Comparison of ENCODE assay signal across 8 cellular contexts in genomic region chr7:105009667-105010537, GRCh38. TPM values are rescaled to one million over a fixed set of nuclear protein-coding genes. Genes with fewer than 3 reads are reported as not detected.
A peak's percentile ranks its signal among the peaks of the same experiment; 100 is the strongest.
DNase-seq lines count a peak whose midpoint lies in the region; ATAC-seq and TF ChIP-seq lines count a peak whose summit lies in the region.

No MANE protein-coding gene starts in this region.

- no peaks in the 10 kb centered on the region for H3K9me3 Mint-ChIP-seq in mesothelial cell of epicardium

- peak overlapping the region; percentile 100 for H3K4me3 Mint-ChIP-seq in mesothelial cell of epicardium

- H3K4me1 ChIP-seq in heart left ventricle (peaks cover 0 to 63% (median 45%) of the 10 kb centered on the region in 12 donors), aorta (ENCODE audit: control insufficient read depth in 1 of 2, insufficient read depth in 2 of 2, low read length in 2 of 2) (peaks cover 0 to 4% of the 10 kb centered on the region in 2 donors)

- H3K27me3 Mint-ChIP-seq in mesothelial cell of epicardium (ENCODE audit: low read depth), result no peaks in the 10 kb centered on the region

- ATAC-seq in heart left ventricle, result no peak
- ATAC-seq in Right ventricle myocardium inferior, result no peak
- ATAC-seq in aorta (ENCODE audit: low FRiP score), result no peak
- no peak for ATAC-seq in HG03095 (IDR thresholded peaks at IDR 0.05; ENCODE audit: unreplicated experiment)

- WGBS in heart left ventricle, 4 donors, result 11 to 16% (median 13%) methylated on average over 9 of the region's 9 CpGs
- 4 to 5% methylated on average over 9 of the region's 9 CpGs for WGBS in aorta, 2 donors

- H3K36me3 Mint-ChIP-seq in mesothelial cell of epicardium, result peaks cover 3% of the 10 kb centered on the region

- H3K27me3 ChIP-seq in heart left ventricle (no peaks in the 10 kb centered on the region), aorta (ENCODE audit: control insufficient read depth in 1 of 2, insufficient read depth in 2 of 2, low read length in 1 of 2) (no peaks in the 10 kb centered on the region)

- H3K36me3 ChIP-seq in heart left ventricle, result peaks cover 0 to 20% (median 4%) of the 10 kb centered on the region in 9 donors
- no peaks in the 10 kb centered on the region for H3K36me3 ChIP-seq in aorta (ENCODE audit: control insufficient read depth in 1 of 2, insufficient read depth in 2 of 2, low read length in 1 of 2)

- H3K4me1 Mint-ChIP-seq in mesothelial cell of epicardium, result peaks cover 45% of the 10 kb centered on the region

- TF ChIP-seq POLR2A in heart left ventricle (IDR thresholded peaks at IDR 0.05), result no peak

- TF ChIP-seq CTCF in heart left ventricle (IDR thresholded peaks at IDR 0.05) (no peak), cardiac fibroblast (IDR thresholded peaks at IDR 0.05; ENCODE audit: low read depth, low read length) (no peak), mesothelial cell of epicardium (IDR thresholded peaks at IDR 0.05; ENCODE audit: unreplicated experiment) (no peak)

- H3K4me3 ChIP-seq in heart left ventricle, result peak overlapping the region in 11 of 12 donors; percentile 72 to 92 (median 85)
- peak overlapping the region; percentile 99 to 100 for H3K4me3 ChIP-seq in cardiac fibroblast (replicated peaks in 1 of 2; ENCODE audit: low read depth in 2 of 2, low read length in 2 of 2)
- H3K4me3 ChIP-seq in aorta (ENCODE audit: low read length in 2 of 2), result peak overlapping the region; percentile 90 to 96

- H3K27ac Mint-ChIP-seq in mesothelial cell of epicardium, result peak overlapping the region; percentile 100

- DNase-seq in heart left ventricle (no peak), Right ventricle myocardium inferior (ENCODE audit: missing footprints) (no peak), cardiac fibroblast (ENCODE audit: low read depth in 2 of 2) (no peak), mesothelial cell of epicardium (ENCODE audit: low spot score in 2 of 2, unreplicated experiment in 2 of 2) (no peak), aorta (no peak), NCI-H2029 treated with DMSO at 0.1 percent for 48 hours (lab: John Stamatoyannopoulos, UW) (no peak), EL (no peak)

- no peaks in the 10 kb centered on the region for H3K9me3 ChIP-seq in heart left ventricle
- H3K9me3 ChIP-seq in aorta (ENCODE audit: control insufficient read depth, low read length), result no peaks in the 10 kb centered on the region

- H3K27ac ChIP-seq in heart left ventricle (peak overlapping the region; percentile 98 to 100 (median 100)), aorta (ENCODE audit: low read depth in 1 of 2, low read length in 2 of 2) (no peak overlapping the region)

- intact Hi-C loops in heart left ventricle (cut with DNase I), result loop anchor here in 3 of 10 donors (5.0 to 10.0 kb wide), 3 partner anchors 47 to 68 kb away; no protein-coding TSS in a partner anchor
- intact Hi-C loops in Right ventricle myocardium inferior (cut with DNase I), result no loop called here
- intact Hi-C loops in aorta (cut with DNase I), result loop anchor here in 1 of 2 donors (10.0 kb wide), 1 partner anchor 65 kb away; no protein-coding TSS in a partner anchor

RNA-seq across cellular contexts. Expression of gene KMT2E, which starts 4.1 kb away (rescaled TPM):
- total RNA-seq in heart left ventricle (10 to 100 TPM; 39.3 to 59.5 (median 46.7) TPM), Right ventricle myocardium inferior (35.1 TPM), mesothelial cell of epicardium (102 to 109 TPM (median 109 TPM) in 3 replicates), aorta (100 to 1,000 TPM; 143 to 156 TPM)
- polyA plus RNA-seq in heart left ventricle (10 to 100 TPM; 17.0 to 20.8 TPM), aorta (10 to 100 TPM; 16.5 to 25.4 TPM)

Comparison
In these comparisons a context has a peak if more than half of its experiments do, and no peak if none do; other contexts are left out.
1. H3K27ac ChIP-seq: peak in heart left ventricle (12 of 12); none in aorta (0 of 2).
2. Peak in every context shown above with its lines, with median percentiles within 50 percentile points of each other: H3K4me3 ChIP-seq.